Comparison of ENCODE assay signal across 25 cellular contexts in the genomic region with DNA sequence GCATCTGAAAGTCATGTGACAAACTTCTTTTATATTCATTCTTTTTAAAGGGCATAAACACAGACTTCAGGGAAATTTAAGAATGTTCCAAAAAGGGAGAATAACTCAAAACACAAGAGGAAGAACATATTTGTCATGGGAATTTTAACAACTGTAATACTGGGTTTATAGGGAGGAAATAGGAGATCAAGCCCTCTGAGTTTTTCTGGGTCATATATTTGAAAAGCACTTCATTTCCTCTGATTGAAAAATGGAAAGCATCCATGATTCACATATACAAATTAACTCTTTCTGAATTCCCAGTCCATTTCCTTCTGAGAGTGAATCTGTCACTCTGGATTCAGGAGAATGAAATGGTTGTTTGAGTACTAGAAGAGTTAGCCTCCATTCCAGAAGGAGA. TPM values are rescaled to one million over a fixed set of nuclear protein-coding genes. Genes with fewer than 3 reads are reported as not detected.
DNase-seq lines count a peak whose midpoint lies in the region; ATAC-seq and TF ChIP-seq lines count a peak whose summit lies in the region.
"Had no signal": no experiment of that assay in that cellular context is flagged by ENCODE, and none has a peak within 500 bp of the region (broad histone marks: within the 10 kb centered on the region; RNA-seq: fewer than 3 reads in every experiment).

No MANE protein-coding gene starts in this region.

- H3K9me2 ChIP-seq in PC-3 (replicated peaks; ENCODE audit: low read length): no peaks in the 10 kb centered on the region

- H3K4me3 ChIP-seq in ACC112 (ENCODE audit: low read depth, low read length) (no peak overlapping the region), PC-3 (ENCODE audit: low read length) (no peak overlapping the region), spleen (no peak overlapping the region), brain microvascular endothelial cell (ENCODE audit: low read depth, low read length) (no peak overlapping the region), Caco-2 (ENCODE audit: low read depth, low read length) (no peak overlapping the region)
- H3K4me3 ChIP-seq: BLaER1, GM23248, PC-9, SJSA1 had no signal

- H3K4me1 Mint-ChIP-seq in endothelial cell (ENCODE audit: unreplicated experiment): no peaks in the 10 kb centered on the region
- no peaks in the 10 kb centered on the region for H3K4me1 Mint-ChIP-seq in Caco-2 (ENCODE audit: low read depth, unreplicated experiment)
- H3K4me1 Mint-ChIP-seq: CD4-positive, CD25-positive, alpha-beta regulatory T cell had no signal

- H3K9me3 ChIP-seq in PC-3 (ENCODE audit: low read length) (no peaks in the 10 kb centered on the region), spleen (peaks cover 0 to 5% (median 0%) of the 10 kb centered on the region in 8 donors), Caco-2 (no peaks in the 10 kb centered on the region)
- H3K9me3 ChIP-seq: BLaER1, SJSA1 had no signal

- H3K27ac Mint-ChIP-seq in endothelial cell (ENCODE audit: unreplicated experiment) (no peak overlapping the region), Caco-2 (ENCODE audit: unreplicated experiment) (no peak overlapping the region)
- H3K27ac Mint-ChIP-seq: CD4-positive, CD25-positive, alpha-beta regulatory T cell had no signal

- H3K9me3 Mint-ChIP-seq in endothelial cell (ENCODE audit: unreplicated experiment) (no peaks in the 10 kb centered on the region), Caco-2 (ENCODE audit: unreplicated experiment) (no peaks in the 10 kb centered on the region)

- no peaks in the 10 kb centered on the region for H3K27me3 ChIP-seq in ACC112 (ENCODE audit: insufficient read depth, low read length)
- no peaks in the 10 kb centered on the region for H3K27me3 ChIP-seq in PC-3 (ENCODE audit: low read length)
- no peaks in the 10 kb centered on the region for H3K27me3 ChIP-seq in foreskin keratinocyte
- no peaks in the 10 kb centered on the region for H3K27me3 ChIP-seq in spleen (replicated peaks in 1 of 7)
- no peaks in the 10 kb centered on the region for H3K27me3 ChIP-seq in brain microvascular endothelial cell (replicated peaks)
- no peaks in the 10 kb centered on the region for H3K27me3 ChIP-seq in Caco-2 (replicated peaks; ENCODE audit: control insufficient read depth, insufficient read depth, low read length)
- H3K27me3 ChIP-seq: BLaER1, SJSA1 had no signal

- intact Hi-C loops in PC-3 (cut with micrococcal nuclease): no loop called here
- intact Hi-C loops in spleen (cut with DNase I; ENCODE audit: low total_unique reads): no loop called here
- intact Hi-C loops in Caco-2 (cut with micrococcal nuclease; ENCODE audit: unreplicated experiment): no loop called here

- H3K4me2 ChIP-seq in PC-3 (ENCODE audit: low read length): no peak overlapping the region
- H3K4me2 ChIP-seq: BLaER1, PC-9 had no signal

- H3F3A ChIP-seq in PC-3 (ENCODE audit: low read length, unreplicated experiment): no peaks in the 10 kb centered on the region

- H3K27ac ChIP-seq in ACC112 (ENCODE audit: low read depth, low read length) (0 out of 2 replicates have a peak overlapping the region, but pooled peaks have one; percentile 11), PC-3 (ENCODE audit: low read length) (peak overlapping the region; percentile 37), foreskin keratinocyte (peak overlapping the region; percentile 11), spleen (peak overlapping the region in 6 of 8 donors; percentile 33 to 53 (median 44)), brain microvascular endothelial cell (no peak overlapping the region)
- H3K27ac ChIP-seq: BLaER1, GM23248, PC-9, SJSA1 had no signal

- POLR2A ChIA-PET in PC-3 (lab: Charles Lee; ENCODE audit: unreplicated experiment): no interaction called here
- POLR2A ChIA-PET in Caco-2 (lab: Charles Lee): no interaction called here

- no peak for TF ChIP-seq POLR2A in spleen (IDR thresholded peaks at IDR 0.05)

- H3K79me2 ChIP-seq in ACC112 (ENCODE audit: control insufficient read depth, insufficient read depth, low read length, unreplicated experiment) (peaks cover 3% of the 10 kb centered on the region), PC-3 (ENCODE audit: low read length) (no peaks in the 10 kb centered on the region)

- H3K4me3 Mint-ChIP-seq in endothelial cell (ENCODE audit: unreplicated experiment) (no peak overlapping the region), Caco-2 (ENCODE audit: unreplicated experiment) (no peak overlapping the region)
- H3K4me3 Mint-ChIP-seq: CD4-positive, CD25-positive, alpha-beta regulatory T cell had no signal

- H3K36me3 ChIP-seq in ACC112 (ENCODE audit: insufficient read depth, low read length) (peaks cover 3% of the 10 kb centered on the region; the same call in 1 of the 2 replicates), PC-3 (ENCODE audit: low read depth, low read length) (no peaks in the 10 kb centered on the region), spleen (no peaks in the 10 kb centered on the region), brain microvascular endothelial cell (replicated peaks) (no peaks in the 10 kb centered on the region), Caco-2 (ENCODE audit: control insufficient read depth, insufficient read depth, low read length) (no peaks in the 10 kb centered on the region)
- H3K36me3 ChIP-seq: BLaER1, SJSA1 had no signal

- no peaks in the 10 kb centered on the region for H4K20me1 ChIP-seq in PC-3 (ENCODE audit: low read length)
- H4K20me1 ChIP-seq: BLaER1 had no signal

- no peak for DNase-seq in PC-3
- no peak for DNase-seq in foreskin keratinocyte
- no peak for DNase-seq in spleen
- no peak for DNase-seq in endothelial cell (ENCODE audit: low spot score)
- DNase-seq in brain microvascular endothelial cell: no peak
- no peak for DNase-seq in Caco-2
- DNase-seq: 8988T; CD4-positive, CD25-positive, alpha-beta regulatory T cell; DMS53; GM23248; H7; KBM-7; MV-4-11; NCI-H1105; NCI-H1436 treated with DMSO at 0.1 percent for 48 hours; NCI-H2029; NCI-H446 treated with DMSO at 0.1 percent for 48 hours; NCI-H526; NCI-H82; NK-92 treated with Interleukin-12 subunit alpha and Interleukin-12 subunit beta, amount 100 ng/mL, for 24 hours; PC-9 had no signal

- BruUV-seq in PC-3 (replicated peaks; lab: Mats Ljungman, UMichigan) (no TSS peak), Caco-2 (replicated peaks; lab: Mats Ljungman, UMichigan) (no TSS peak)

- H3K4me1 ChIP-seq in ACC112 (ENCODE audit: control insufficient read depth, insufficient read depth, low read length, unreplicated experiment): peaks cover 22% of the 10 kb centered on the region
- peaks cover 22% of the 10 kb centered on the region for H3K4me1 ChIP-seq in PC-3 (ENCODE audit: insufficient read depth, low read length)
- peaks cover 20% of the 10 kb centered on the region for H3K4me1 ChIP-seq in foreskin keratinocyte
- no peaks in the 10 kb centered on the region for H3K4me1 ChIP-seq in spleen
- H3K4me1 ChIP-seq in Caco-2: no peaks in the 10 kb centered on the region
- H3K4me1 ChIP-seq: BLaER1, SJSA1 had no signal

- ATAC-seq in PC-3 (peak; percentile 56; the same call in 1 of the 2 replicates), foreskin keratinocyte (no peak)
- ATAC-seq: Right ventricle myocardium inferior had no signal

- no peak overlapping the region for H3K9ac ChIP-seq in PC-3 (ENCODE audit: low read length)
- H3K9ac ChIP-seq: BLaER1, GM23248 had no signal

- H3K27me3 Mint-ChIP-seq in endothelial cell (ENCODE audit: unreplicated experiment) (no peaks in the 10 kb centered on the region), Caco-2 (ENCODE audit: insufficient read depth, unreplicated experiment) (no peaks in the 10 kb centered on the region)
- H3K27me3 Mint-ChIP-seq: CD4-positive, CD25-positive, alpha-beta regulatory T cell had no signal

- in situ Hi-C loops in brain microvascular endothelial cell (cut with HindIII; ENCODE audit: low pct_ligation_motif_present, low sequenced_read_pairs): no loop called here

- TF ChIP-seq CTCF in PC-3 (conservative IDR thresholded peaks at IDR 0.05; ENCODE audit: low read depth, low read length) (no peak), foreskin keratinocyte (conservative IDR thresholded peaks at IDR 0.05) (no peak), spleen (IDR thresholded peaks at IDR 0.05 in 8 of 11, conservative IDR thresholded peaks at IDR 0.05 in 3 of 11) (no peak), endothelial cell (IDR thresholded peaks at IDR 0.05; ENCODE audit: unreplicated experiment) (no peak), brain microvascular endothelial cell (IDR thresholded peaks at IDR 0.05; ENCODE audit: low read depth, low read length, missing control alignments) (no peak), Caco-2 (IDR thresholded peaks at IDR 0.05; ENCODE audit: insufficient read depth in 1 of 2, low read depth in 1 of 2, low read length in 1 of 2, severe bottlenecking in 1 of 2, unreplicated experiment in 1 of 2) (no peak)

- H3K36me3 Mint-ChIP-seq in endothelial cell (ENCODE audit: low read depth, unreplicated experiment) (no peaks in the 10 kb centered on the region), Caco-2 (ENCODE audit: insufficient read depth, unreplicated experiment) (no peaks in the 10 kb centered on the region)
- H3K36me3 Mint-ChIP-seq: CD4-positive, CD25-positive, alpha-beta regulatory T cell had no signal

- CTCF ChIA-PET in PC-3 (lab: Charles Lee): no interaction called here
- CTCF ChIA-PET in Caco-2 (lab: Charles Lee): no interaction called here

- H2AFZ ChIP-seq in ACC112 (ENCODE audit: low read length, unreplicated experiment): peak overlapping the region; percentile 37
- H2AFZ ChIP-seq in PC-3 (ENCODE audit: low read length): no peak overlapping the region
- H2AFZ ChIP-seq: GM23248, PC-9 had no signal

RNA-seq across cellular contexts. Expression of a gene that starts 26.8 kb away (rescaled TPM):
- 16.4 and 16.9 TPM in 2 replicates for total RNA-seq in PC-3 (2014; rRNA removed)
- 3.6 TPM in 2 replicates for total RNA-seq in foreskin keratinocyte
- polyA plus RNA-seq in foreskin keratinocyte: 2.4 and 2.7 TPM in 2 replicates
- total RNA-seq in spleen: 10 to 100 TPM; 10.3 to 34.0 (median 16.9) TPM
- 1 to 10 TPM; 5.6 to 8.1 (median 5.8) TPM for polyA plus RNA-seq in spleen
- total RNA-seq in endothelial cell (ENCODE audit: unreplicated experiment): 0.51 TPM
- total RNA-seq in Caco-2 (2022): 0.58 TPM in 1 of 2 replicates, not detected in the other
- total RNA-seq: CD4-positive, CD25-positive, alpha-beta regulatory T cell; SJSA1 had no signal
- polyA plus RNA-seq: CD4-positive, CD25-positive, alpha-beta regulatory T cell had no signal
